In genomic region chr10:110613996-110614495, GRCh38 we compare ENCODE assay signal across 14 cellular contexts. TPM values are rescaled to one million over a fixed set of nuclear protein-coding genes. Genes with fewer than 3 reads are reported as not detected.
DNase-seq lines count a peak whose midpoint lies in the region; ATAC-seq and TF ChIP-seq lines count a peak whose summit lies in the region.
"Had no signal": no experiment of that assay in that cellular context is flagged by ENCODE, and none has a peak within 500 bp of the region (broad histone marks: within the 10 kb centered on the region; RNA-seq: fewer than 3 reads in every experiment).

No MANE protein-coding gene starts in this region.

- no peaks in the 10 kb centered on the region for H3K36me3 ChIP-seq in lower lobe of right lung
- H3K36me3 ChIP-seq in HAP-1 (replicated peaks), result no peaks in the 10 kb centered on the region
- H3K36me3 ChIP-seq: ovary had no signal

- in situ Hi-C loops in HAP-1 (cut with MboI; ENCODE audit: low sequenced_read_pairs), result loop anchor here (25.0 kb wide), 1 partner anchor 273 kb away; no protein-coding TSS in a partner anchor

- H3K27me3 ChIP-seq in lower lobe of right lung (ENCODE audit: low read depth), result peaks cover 7% of the 10 kb centered on the region
- H3K27me3 ChIP-seq in HAP-1 (ENCODE audit: low read depth), result peaks cover 9% of the 10 kb centered on the region; the same call in 1 of the 2 replicates
- H3K27me3 ChIP-seq: ovary had no signal

- H3K9me3 Mint-ChIP-seq in activated CD8-positive, alpha-beta T cell treated with anti-CD3 and anti-CD28 coated beads for 36 hours, result no peaks in the 10 kb centered on the region
- no peaks in the 10 kb centered on the region for H3K9me3 Mint-ChIP-seq in activated CD8-positive, alpha-beta T cell treated with anti-CD3 and anti-CD28 coated beads, Interleukin-2, amount 10 ng/mL, durations not matched to agents 7 days and 5 days (ENCODE audit: insufficient read depth)
- no peaks in the 10 kb centered on the region for H3K9me3 Mint-ChIP-seq in stimulated activated naive B cell treated with anti-CD40 and anti-IgM and Interleukin-4, amounts not matched to agents 10 μg/mL and 1 μg/mL and 100 μg/mL, for 72 hours
- H3K9me3 Mint-ChIP-seq: CD8-positive, alpha-beta T cell had no signal

- no peaks in the 10 kb centered on the region for H3K36me3 Mint-ChIP-seq in activated CD8-positive, alpha-beta T cell treated with anti-CD3 and anti-CD28 coated beads for 36 hours (ENCODE audit: low read depth)
- peaks cover 2% of the 10 kb centered on the region for H3K36me3 Mint-ChIP-seq in activated CD8-positive, alpha-beta T cell treated with anti-CD3 and anti-CD28 coated beads, Interleukin-2, amount 10 ng/mL, durations not matched to agents 7 days and 5 days (ENCODE audit: low read depth)
- no peaks in the 10 kb centered on the region for H3K36me3 Mint-ChIP-seq in stimulated activated naive B cell treated with anti-CD40 and anti-IgM and Interleukin-4, amounts not matched to agents 10 μg/mL and 1 μg/mL and 100 μg/mL, for 72 hours
- H3K36me3 Mint-ChIP-seq: CD8-positive, alpha-beta T cell had no signal

- H3K4me1 ChIP-seq in lower lobe of right lung (no peaks in the 10 kb centered on the region), HAP-1 (peaks cover 7% of the 10 kb centered on the region; the same call in 1 of the 2 replicates)

- intact Hi-C loops in activated CD8-positive, alpha-beta T cell treated with anti-CD3 and anti-CD28 coated beads for 36 hours (cut with micrococcal nuclease), result loop anchor here (2.0 to 10.0 kb wide), 5 partner anchors 59 to 371 kb away; partner anchors contain the start of gene PDCD4
- intact Hi-C loops in lower lobe of right lung (cut with DNase I), result no loop called here

- DNase-seq in activated CD8-positive, alpha-beta T cell treated with anti-CD3 and anti-CD28 coated beads for 36 hours, result peak; percentile 21
- no peak for DNase-seq in activated CD8-positive, alpha-beta T cell treated with anti-CD3 and anti-CD28 coated beads, Interleukin-2, amount 10 ng/mL, durations not matched to agents 7 days and 5 days
- no peak for DNase-seq in stimulated activated naive B cell treated with anti-CD40 and anti-IgM and Interleukin-4, amounts not matched to agents 10 μg/mL and 1 μg/mL and 100 μg/mL, for 72 hours
- DNase-seq in lower lobe of right lung (no peak), NCI-H1930 (lab: John Stamatoyannopoulos, UW) (no peak), HAP-1 (ENCODE audit: low spot score in 2 of 2) (no peak)
- DNase-seq: CD8-positive, alpha-beta T cell; midbrain; NCI-H2029 treated with DMSO at 0.1 percent for 48 hours; ovary had no signal

- no peak for TF ChIP-seq CTCF in activated CD8-positive, alpha-beta T cell treated with anti-CD3 and anti-CD28 coated beads for 36 hours (IDR thresholded peaks at IDR 0.05)
- TF ChIP-seq CTCF in lower lobe of right lung (IDR thresholded peaks at IDR 0.05), result no peak

- peak; percentile 25 for ATAC-seq in activated CD8-positive, alpha-beta T cell treated with anti-CD3 and anti-CD28 coated beads for 36 hours
- no peak for ATAC-seq in activated CD8-positive, alpha-beta T cell treated with anti-CD3 and anti-CD28 coated beads, Interleukin-2, amount 10 ng/mL, durations not matched to agents 7 days and 5 days
- ATAC-seq in GM21423 (IDR thresholded peaks at IDR 0.05; ENCODE audit: unreplicated experiment), result peak; percentile 41
- ATAC-seq in HG03103 (IDR thresholded peaks at IDR 0.05; ENCODE audit: low read depth, unreplicated experiment), result peak; percentile 38
- ATAC-seq in stimulated activated naive B cell treated with anti-CD40 and anti-IgM and Interleukin-4, amounts not matched to agents 10 μg/mL and 1 μg/mL and 100 μg/mL, for 72 hours (replicated peaks), result peak; percentile 36 to 66
- no peak for ATAC-seq in lower lobe of right lung
- ATAC-seq: CD8-positive, alpha-beta T cell had no signal

- POLR2A ChIA-PET in activated CD8-positive, alpha-beta T cell treated with anti-CD3 and anti-CD28 coated beads for 36 hours (lab: Charles Lee), result interaction anchor here (0.6 to 1.8 kb wide), 3 partner anchors 66 to 304 kb away, joined by 3 to 4 read pairs (median 4); no protein-coding TSS in a partner anchor
- POLR2A ChIA-PET in activated CD8-positive, alpha-beta T cell treated with anti-CD3 and anti-CD28 coated beads, Interleukin-2, amount 10 ng/mL, durations not matched to agents 7 days and 5 days (lab: Charles Lee), result no interaction called here

- H3K27ac ChIP-seq in lower lobe of right lung, result no peak overlapping the region
- H3K27ac ChIP-seq: A549, HL-60, ovary had no signal

- CTCF ChIA-PET in activated CD8-positive, alpha-beta T cell treated with anti-CD3 and anti-CD28 coated beads for 36 hours (lab: Charles Lee), result interaction anchor here (0.9 to 6.9 kb wide), 5 partner anchors 23 to 131 kb away, joined by 3 to 81 read pairs (median 5); no protein-coding TSS in a partner anchor
- CTCF ChIA-PET in activated CD8-positive, alpha-beta T cell treated with anti-CD3 and anti-CD28 coated beads, Interleukin-2, amount 10 ng/mL, durations not matched to agents 7 days and 5 days (lab: Charles Lee), result interaction anchor here (1.2 to 3.0 kb wide), 2 partner anchors 58 to 67 kb away, joined by 4 to 14 read pairs; no protein-coding TSS in a partner anchor

- H3K27ac Mint-ChIP-seq in activated CD8-positive, alpha-beta T cell treated with anti-CD3 and anti-CD28 coated beads for 36 hours, result peak overlapping the region; percentile 25
- no peak overlapping the region for H3K27ac Mint-ChIP-seq in activated CD8-positive, alpha-beta T cell treated with anti-CD3 and anti-CD28 coated beads, Interleukin-2, amount 10 ng/mL, durations not matched to agents 7 days and 5 days
- H3K27ac Mint-ChIP-seq in stimulated activated naive B cell treated with anti-CD40 and anti-IgM and Interleukin-4, amounts not matched to agents 10 μg/mL and 1 μg/mL and 100 μg/mL, for 72 hours, result peak overlapping the region; percentile 94
- H3K27ac Mint-ChIP-seq: CD8-positive, alpha-beta T cell had no signal

- no peaks in the 10 kb centered on the region for H3K9me3 ChIP-seq in lower lobe of right lung
- no peaks in the 10 kb centered on the region for H3K9me3 ChIP-seq in HAP-1
- H3K9me3 ChIP-seq: A549, ovary had no signal

- H3K4me3 ChIP-seq in lower lobe of right lung, result no peak overlapping the region
- no peak overlapping the region for H3K4me3 ChIP-seq in HAP-1
- H3K4me3 ChIP-seq: A549, ovary had no signal

- H3K27me3 Mint-ChIP-seq in activated CD8-positive, alpha-beta T cell treated with anti-CD3 and anti-CD28 coated beads for 36 hours, result no peaks in the 10 kb centered on the region
- H3K27me3 Mint-ChIP-seq in activated CD8-positive, alpha-beta T cell treated with anti-CD3 and anti-CD28 coated beads, Interleukin-2, amount 10 ng/mL, durations not matched to agents 7 days and 5 days (ENCODE audit: low read depth), result no peaks in the 10 kb centered on the region
- no peaks in the 10 kb centered on the region for H3K27me3 Mint-ChIP-seq in stimulated activated naive B cell treated with anti-CD40 and anti-IgM and Interleukin-4, amounts not matched to agents 10 μg/mL and 1 μg/mL and 100 μg/mL, for 72 hours

- H3K4me1 Mint-ChIP-seq in activated CD8-positive, alpha-beta T cell treated with anti-CD3 and anti-CD28 coated beads for 36 hours (ENCODE audit: low read depth), result peaks cover 78% of the 10 kb centered on the region
- peaks cover 64% of the 10 kb centered on the region for H3K4me1 Mint-ChIP-seq in activated CD8-positive, alpha-beta T cell treated with anti-CD3 and anti-CD28 coated beads, Interleukin-2, amount 10 ng/mL, durations not matched to agents 7 days and 5 days (ENCODE audit: low read depth)
- H3K4me1 Mint-ChIP-seq in stimulated activated naive B cell treated with anti-CD40 and anti-IgM and Interleukin-4, amounts not matched to agents 10 μg/mL and 1 μg/mL and 100 μg/mL, for 72 hours, result peaks cover 47 to 82% of the 10 kb centered on the region in 2 donors

- no peak overlapping the region for H3K4me3 Mint-ChIP-seq in activated CD8-positive, alpha-beta T cell treated with anti-CD3 and anti-CD28 coated beads for 36 hours
- H3K4me3 Mint-ChIP-seq in activated CD8-positive, alpha-beta T cell treated with anti-CD3 and anti-CD28 coated beads, Interleukin-2, amount 10 ng/mL, durations not matched to agents 7 days and 5 days, result no peak overlapping the region
- peak overlapping the region; percentile 1 to 37 for H3K4me3 Mint-ChIP-seq in stimulated activated naive B cell treated with anti-CD40 and anti-IgM and Interleukin-4, amounts not matched to agents 10 μg/mL and 1 μg/mL and 100 μg/mL, for 72 hours
- H3K4me3 Mint-ChIP-seq: CD8-positive, alpha-beta T cell had no signal

RNA-seq across cellular contexts. Expression of gene RBM20, which starts 30.1 kb away (rescaled TPM):
- total RNA-seq in activated CD8-positive, alpha-beta T cell treated with anti-CD3 and anti-CD28 coated beads for 36 hours, result under 1 TPM; 0.38 to 0.72 TPM
- total RNA-seq in activated CD8-positive, alpha-beta T cell treated with anti-CD3 and anti-CD28 coated beads, Interleukin-2, amount 10 ng/mL, durations not matched to agents 7 days and 5 days, result under 1 TPM in 1 of 2 experiments, not detected in 1; 0.03 TPM
- 1.0 TPM for total RNA-seq in lower lobe of right lung

RNA-seq across cellular contexts. Expression of gene SMC3, which starts 46.6 kb away (rescaled TPM):
- 10 to 100 TPM; 69.7 to 71.2 TPM for total RNA-seq in activated CD8-positive, alpha-beta T cell treated with anti-CD3 and anti-CD28 coated beads for 36 hours
- total RNA-seq in activated CD8-positive, alpha-beta T cell treated with anti-CD3 and anti-CD28 coated beads, Interleukin-2, amount 10 ng/mL, durations not matched to agents 7 days and 5 days, result 10 to 100 TPM; 75.6 to 82.2 TPM
- total RNA-seq in lower lobe of right lung, result 33.2 TPM

Comparison
In these comparisons a context has a peak if more than half of its experiments do, and no peak if none do; other contexts are left out.
1. ATAC-seq: peak in activated CD8-positive, alpha-beta T cell treated with anti-CD3 and anti-CD28 coated beads for 36 hours (single experiment), GM21423 (single experiment), HG03103 (single experiment) and stimulated activated naive B cell treated with anti-CD40 and anti-IgM and Interleukin-4, amounts not matched to agents 10 μg/mL and 1 μg/mL and 100 μg/mL, for 72 hours (2 of 2); none in activated CD8-positive, alpha-beta T cell treated with anti-CD3 and anti-CD28 coated beads, Interleukin-2, amount 10 ng/mL, durations not matched to agents 7 days and 5 days (single experiment) and lower lobe of right lung (0 of 2).
2. H3K4me3 Mint-ChIP-seq: peak in stimulated activated naive B cell treated with anti-CD40 and anti-IgM and Interleukin-4, amounts not matched to agents 10 μg/mL and 1 μg/mL and 100 μg/mL, for 72 hours (2 of 2); none in activated CD8-positive, alpha-beta T cell treated with anti-CD3 and anti-CD28 coated beads for 36 hours (single experiment) and activated CD8-positive, alpha-beta T cell treated with anti-CD3 and anti-CD28 coated beads, Interleukin-2, amount 10 ng/mL, durations not matched to agents 7 days and 5 days (single experiment).